13 cellular contexts compared by ENCODE assay signal in the genomic region with DNA sequence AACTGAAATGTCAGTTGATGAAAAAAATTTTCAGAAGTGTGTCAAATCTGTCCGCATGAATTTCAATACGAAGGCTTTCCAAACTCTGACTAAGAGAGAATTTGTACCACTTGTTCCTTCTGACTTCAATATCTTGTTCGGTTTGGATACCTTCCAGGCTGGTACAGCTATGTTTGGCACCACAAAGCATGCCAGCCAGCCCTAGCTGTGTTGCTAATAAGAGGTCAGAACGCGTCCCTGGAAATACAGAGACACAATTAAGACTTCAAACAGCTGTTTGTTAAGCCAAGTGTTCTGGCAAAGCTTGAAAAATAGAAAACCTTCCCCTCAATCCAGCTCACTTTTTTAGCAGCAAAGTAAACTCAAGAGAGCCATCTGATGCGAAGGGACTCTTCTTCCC. TPM values are rescaled to one million over a fixed set of nuclear protein-coding genes. Genes with fewer than 3 reads are reported as not detected.
DNase-seq lines count a peak whose midpoint lies in the region; ATAC-seq and TF ChIP-seq lines count a peak whose summit lies in the region.
"Had no signal": no experiment of that assay in that cellular context is flagged by ENCODE, and none has a peak within 500 bp of the region (broad histone marks: within the 10 kb centered on the region; RNA-seq: fewer than 3 reads in every experiment).

No MANE protein-coding gene starts in this region.

- H3K36me3 Mint-ChIP-seq in activated CD4-positive, alpha-beta T cell treated with anti-CD3 and anti-CD28 coated beads, Interleukin-2, amount 10 ng/mL, durations not matched to agents 24 days and 14 days (ENCODE audit: low read depth): peaks cover 23% of the 10 kb centered on the region
- H3K36me3 Mint-ChIP-seq in endodermal cell (ENCODE audit: low read depth): peaks cover 9% of the 10 kb centered on the region
- peaks cover 27% of the 10 kb centered on the region for H3K36me3 Mint-ChIP-seq in stimulated activated memory B cell treated with anti-CD40 and anti-IgM and Interleukin-4, amounts not matched to agents 10 μg/mL and 1 μg/mL and 100 μg/mL, for 72 hours

- H3K27ac Mint-ChIP-seq in activated CD4-positive, alpha-beta T cell treated with anti-CD3 and anti-CD28 coated beads, Interleukin-2, amount 10 ng/mL, durations not matched to agents 24 days and 14 days: peak overlapping the region; percentile 24
- no peak overlapping the region for H3K27ac Mint-ChIP-seq in endodermal cell
- H3K27ac Mint-ChIP-seq in stimulated activated memory B cell treated with anti-CD40 and anti-IgM and Interleukin-4, amounts not matched to agents 10 μg/mL and 1 μg/mL and 100 μg/mL, for 72 hours: no peak overlapping the region

- H4K20me1 ChIP-seq in Karpas-422 (ENCODE audit: insufficient read depth, low read depth, low read length): peaks cover 9% of the 10 kb centered on the region; the same call in 1 of the 2 replicates

- whole genome bisulfite sequencing in endodermal cell (ENCODE audit: insufficient coverage in 1 of 2, insufficient read length in 1 of 2), 2 experiments: 71 to 78% methylated on average over 5 to 6 of the region's 6 CpGs

- H3K27me3 Mint-ChIP-seq in activated CD4-positive, alpha-beta T cell treated with anti-CD3 and anti-CD28 coated beads, Interleukin-2, amount 10 ng/mL, durations not matched to agents 24 days and 14 days: no peaks in the 10 kb centered on the region
- H3K27me3 Mint-ChIP-seq in endodermal cell (ENCODE audit: insufficient read depth): no peaks in the 10 kb centered on the region
- no peaks in the 10 kb centered on the region for H3K27me3 Mint-ChIP-seq in stimulated activated memory B cell treated with anti-CD40 and anti-IgM and Interleukin-4, amounts not matched to agents 10 μg/mL and 1 μg/mL and 100 μg/mL, for 72 hours

- H3K9me3 Mint-ChIP-seq in activated CD4-positive, alpha-beta T cell treated with anti-CD3 and anti-CD28 coated beads, Interleukin-2, amount 10 ng/mL, durations not matched to agents 24 days and 14 days: no peaks in the 10 kb centered on the region
- no peaks in the 10 kb centered on the region for H3K9me3 Mint-ChIP-seq in endodermal cell
- no peaks in the 10 kb centered on the region for H3K9me3 Mint-ChIP-seq in stimulated activated memory B cell treated with anti-CD40 and anti-IgM and Interleukin-4, amounts not matched to agents 10 μg/mL and 1 μg/mL and 100 μg/mL, for 72 hours

- no peaks in the 10 kb centered on the region for H3K9me3 ChIP-seq in endodermal cell (ENCODE audit: control insufficient read depth, low read length)
- no peaks in the 10 kb centered on the region for H3K9me3 ChIP-seq in muscle layer of colon (ENCODE audit: low read length)
- H3K9me3 ChIP-seq in tibial artery: no peaks in the 10 kb centered on the region
- no peaks in the 10 kb centered on the region for H3K9me3 ChIP-seq in Karpas-422 (ENCODE audit: low read length)
- H3K9me3 ChIP-seq: mucosa of descending colon had no signal

- no peak overlapping the region for H2AFZ ChIP-seq in Karpas-422 (ENCODE audit: low read length)

- intact Hi-C loops in activated CD4-positive, alpha-beta T cell treated with anti-CD3 and anti-CD28 coated beads, Interleukin-2, amount 10 ng/mL, durations not matched to agents 24 days and 14 days (cut with micrococcal nuclease): no loop called here
- intact Hi-C loops in tibial artery (cut with DNase I; ENCODE audit: low total_unique reads): no loop called here

- H3K9ac ChIP-seq in endodermal cell (ENCODE audit: extremely low read depth, low read length, poor library complexity, severe bottlenecking) (no peak overlapping the region), muscle layer of colon (ENCODE audit: low read length) (no peak overlapping the region), Karpas-422 (ENCODE audit: low read length) (no peak overlapping the region)

- H3K4me1 ChIP-seq in endodermal cell (ENCODE audit: control insufficient read depth, insufficient read depth, low read length): peaks cover 5% of the 10 kb centered on the region
- peaks cover 42% of the 10 kb centered on the region for H3K4me1 ChIP-seq in muscle layer of colon (ENCODE audit: insufficient read depth, low read length)
- peaks cover 0 to 72% (median 29%) of the 10 kb centered on the region in 4 donors for H3K4me1 ChIP-seq in tibial artery
- peaks cover 87% of the 10 kb centered on the region for H3K4me1 ChIP-seq in Karpas-422 (ENCODE audit: low read length)

- DNase-seq in activated CD4-positive, alpha-beta T cell treated with anti-CD3 and anti-CD28 coated beads, Interleukin-2, amount 10 ng/mL, durations not matched to agents 24 days and 14 days: no peak
- DNase-seq in activated CD4-positive, alpha-beta T cell treated with anti-CD3 and anti-CD28 coated beads, Interleukin-2, amount 50 U/mL, for 48 hours: no peak
- peak; percentile 37 for DNase-seq in endodermal cell
- peak; percentile 39 to 77 for DNase-seq in tibial artery
- no peak for DNase-seq in iPS-NIHi11 (ENCODE audit: low spot score)
- no peak for DNase-seq in Karpas-422
- DNase-seq: activated CD4-positive, CD25-positive, alpha-beta regulatory T cell treated with anti-CD3 and anti-CD28 coated beads, Interleukin-2, amount 50 U/mL, for 72 hours; activated effector memory CD4-positive, alpha-beta T cell treated with Interleukin-2 at 50 U/mL for 16 hours; mucosa of descending colon; NCI-H524 had no signal

- no peaks in the 10 kb centered on the region for H3K9me2 ChIP-seq in Karpas-422 (replicated peaks; ENCODE audit: insufficient read depth, low read length)

- H3K27ac ChIP-seq in endodermal cell (ENCODE audit: low read depth, low read length) (no peak overlapping the region), muscle layer of colon (ENCODE audit: low read depth, low read length) (peak overlapping the region; percentile 49), tibial artery (peak overlapping the region; percentile 77), Karpas-422 (ENCODE audit: low read length) (no peak overlapping the region)

- no peak overlapping the region for H3K4me3 ChIP-seq in endodermal cell (ENCODE audit: low read length)
- no peak overlapping the region for H3K4me3 ChIP-seq in muscle layer of colon (ENCODE audit: low read depth in 1 of 2, low read length in 2 of 2)
- peak overlapping the region in 1 of 2 donors; percentile 18 for H3K4me3 ChIP-seq in tibial artery
- H3K4me3 ChIP-seq in Karpas-422 (ENCODE audit: low read length): no peak overlapping the region
- H3K4me3 ChIP-seq: GM12878, mucosa of descending colon had no signal

- H3K27me3 ChIP-seq in endodermal cell (ENCODE audit: control insufficient read depth, insufficient read depth, low read length, poor library complexity, severe bottlenecking): no peaks in the 10 kb centered on the region
- H3K27me3 ChIP-seq in muscle layer of colon (ENCODE audit: control insufficient read depth in 1 of 2, insufficient read depth in 2 of 2, low read length in 2 of 2): no peaks in the 10 kb centered on the region
- no peaks in the 10 kb centered on the region for H3K27me3 ChIP-seq in tibial artery
- H3K27me3 ChIP-seq in Karpas-422 (ENCODE audit: low read length): no peaks in the 10 kb centered on the region

- no peak overlapping the region for H3K4me2 ChIP-seq in Karpas-422 (ENCODE audit: low read depth, low read length, poor library complexity, severe bottlenecking)

- H3K4me3 Mint-ChIP-seq in activated CD4-positive, alpha-beta T cell treated with anti-CD3 and anti-CD28 coated beads, Interleukin-2, amount 10 ng/mL, durations not matched to agents 24 days and 14 days: no peak overlapping the region
- H3K4me3 Mint-ChIP-seq in endodermal cell: no peak overlapping the region
- no peak overlapping the region for H3K4me3 Mint-ChIP-seq in stimulated activated memory B cell treated with anti-CD40 and anti-IgM and Interleukin-4, amounts not matched to agents 10 μg/mL and 1 μg/mL and 100 μg/mL, for 72 hours

- TF ChIP-seq CTCF in endodermal cell (conservative IDR thresholded peaks at IDR 0.05) (no peak), tibial artery (IDR thresholded peaks at IDR 0.05) (no peak)

- H3K36me3 ChIP-seq in endodermal cell (ENCODE audit: control insufficient read depth, insufficient read depth, low read length): peaks cover 16% of the 10 kb centered on the region
- H3K36me3 ChIP-seq in muscle layer of colon (ENCODE audit: insufficient read depth, low read length): peaks cover 5% of the 10 kb centered on the region
- H3K36me3 ChIP-seq in tibial artery: peaks cover 0 to 6% (median 0%) of the 10 kb centered on the region in 3 donors
- H3K36me3 ChIP-seq in Karpas-422 (ENCODE audit: insufficient read depth, low read length): peaks cover 7% of the 10 kb centered on the region; the same call in 1 of the 2 replicates

- peaks cover 67% of the 10 kb centered on the region for H3K4me1 Mint-ChIP-seq in activated CD4-positive, alpha-beta T cell treated with anti-CD3 and anti-CD28 coated beads, Interleukin-2, amount 10 ng/mL, durations not matched to agents 24 days and 14 days
- peaks cover 37% of the 10 kb centered on the region for H3K4me1 Mint-ChIP-seq in endodermal cell
- H3K4me1 Mint-ChIP-seq in stimulated activated memory B cell treated with anti-CD40 and anti-IgM and Interleukin-4, amounts not matched to agents 10 μg/mL and 1 μg/mL and 100 μg/mL, for 72 hours: peaks cover 87% of the 10 kb centered on the region

- H3K79me2 ChIP-seq in Karpas-422 (ENCODE audit: low read length): peaks cover 100% of the 10 kb centered on the region

- ATAC-seq in stimulated activated memory B cell treated with anti-CD40 and anti-IgM and Interleukin-4, amounts not matched to agents 10 μg/mL and 1 μg/mL and 100 μg/mL, for 72 hours: no peak
- ATAC-seq: GM12878, mucosa of descending colon had no signal

RNA-seq across cellular contexts. Expression of a gene that starts 35.2 kb away (rescaled TPM):
- 172 and 182 TPM in 2 replicates for total RNA-seq in activated CD4-positive, alpha-beta T cell treated with anti-CD3 and anti-CD28 coated beads, Interleukin-2, amount 10 ng/mL, durations not matched to agents 24 days and 14 days
- total RNA-seq in endodermal cell: 10 to 100 TPM; 85.5 to 86.6 TPM
- polyA plus RNA-seq in endodermal cell (2013, experiment 1 of 2): 68.0 TPM
- 56.4 TPM for polyA plus RNA-seq in endodermal cell (2013, experiment 2 of 2)
- 106 and 193 TPM in 2 replicates for total RNA-seq in Karpas-422 (2014; rRNA removed; shearing (Covaris generic); ENCODE audit: low replicate concordance)

Comparison
In these comparisons a context has a peak if more than half of its experiments do, and no peak if none do; other contexts are left out.
1. DNase-seq: peak in endodermal cell (single experiment) and tibial artery (2 of 2); none in activated CD4-positive, alpha-beta T cell treated with anti-CD3 and anti-CD28 coated beads, Interleukin-2, amount 10 ng/mL, durations not matched to agents 24 days and 14 days (single experiment), activated CD4-positive, alpha-beta T cell treated with anti-CD3 and anti-CD28 coated beads, Interleukin-2, amount 50 U/mL, for 48 hours (0 of 2), iPS-NIHi11 (single experiment) and Karpas-422 (single experiment).
2. H3K27ac ChIP-seq: peak in muscle layer of colon (single experiment) and tibial artery (2 of 2); none in endodermal cell (single experiment) and Karpas-422 (single experiment).